In the genomic region with DNA sequence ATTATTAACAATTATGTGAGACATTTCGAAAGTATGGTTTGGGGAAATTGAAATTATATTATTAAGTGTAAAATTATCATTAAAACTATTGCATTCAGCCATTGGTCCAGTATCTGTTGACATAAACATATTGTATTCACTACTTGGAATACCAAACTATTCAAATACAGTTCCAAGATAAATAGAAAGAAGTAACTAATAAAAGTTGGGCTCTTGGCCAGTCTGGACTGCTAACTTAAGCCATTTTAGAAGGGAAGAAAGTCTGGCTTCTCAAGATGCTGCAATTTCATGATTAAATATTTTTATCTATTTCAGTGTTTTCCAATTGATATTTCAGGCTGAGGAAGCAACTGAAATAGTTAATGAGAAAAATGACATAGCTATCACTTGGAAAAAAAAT, we compare ENCODE assay signal across 16 cellular contexts.
"Had no signal": no experiment of that assay in that cellular context is flagged by ENCODE, and none has a peak within 500 bp of the region (broad histone marks: within the 10 kb centered on the region; RNA-seq: fewer than 3 reads in every experiment).

No MANE protein-coding gene starts in this region.

- H3K9me3 ChIP-seq: adrenal gland, colonic mucosa, esophagus squamous epithelium, prostate gland, transverse colon had no signal

- H3K36me3 ChIP-seq: adrenal gland, colonic mucosa, esophagus squamous epithelium, prostate gland, transverse colon had no signal

- DNase-seq: activated CD4-positive, alpha-beta T cell treated with anti-CD3 and anti-CD28 coated beads, Interleukin-2, amount 50 U/mL, for 48 hours; activated gamma-delta T cell; adrenal gland; central memory CD4-positive, alpha-beta T cell; colonic mucosa; effector CD4-positive, alpha-beta T cell; esophagus squamous epithelium; mesenchymal stem cell; naive thymus-derived CD8-positive, alpha-beta T cell; right cardiac atrium; transverse colon had no signal

- H3K4me3 Mint-ChIP-seq: activated naive CD4-positive, alpha-beta T cell treated with anti-CD3 and anti-CD28 coated beads, Interleukin-2, amount 50 U/mL, for 24 hours; brain; naive thymus-derived CD8-positive, alpha-beta T cell; stimulated activated naive CD8-positive, alpha-beta T cell treated with anti-CD3 and anti-CD28 coated beads, Interleukin-15, Interleukin-2, amounts not matched to agents 100 ng/mL and 50 ng/mL, for 24 hours had no signal

- H3K27ac Mint-ChIP-seq: activated naive CD4-positive, alpha-beta T cell treated with anti-CD3 and anti-CD28 coated beads, Interleukin-2, amount 50 U/mL, for 24 hours; naive thymus-derived CD8-positive, alpha-beta T cell; stimulated activated naive CD8-positive, alpha-beta T cell treated with anti-CD3 and anti-CD28 coated beads, Interleukin-15, Interleukin-2, amounts not matched to agents 100 ng/mL and 50 ng/mL, for 24 hours had no signal

- H3K27me3 ChIP-seq: adrenal gland, colonic mucosa, esophagus squamous epithelium, transverse colon had no signal

- H3K4me1 Mint-ChIP-seq: activated naive CD4-positive, alpha-beta T cell treated with anti-CD3 and anti-CD28 coated beads, Interleukin-2, amount 50 U/mL, for 24 hours; naive thymus-derived CD8-positive, alpha-beta T cell had no signal

- H3K9me3 Mint-ChIP-seq: activated naive CD4-positive, alpha-beta T cell treated with anti-CD3 and anti-CD28 coated beads, Interleukin-2, amount 50 U/mL, for 24 hours; brain; naive thymus-derived CD8-positive, alpha-beta T cell; stimulated activated naive CD8-positive, alpha-beta T cell treated with anti-CD3 and anti-CD28 coated beads, Interleukin-15, Interleukin-2, amounts not matched to agents 100 ng/mL and 50 ng/mL, for 24 hours had no signal

- H3K27ac ChIP-seq: adrenal gland, colonic mucosa, esophagus squamous epithelium, prostate gland, skin epidermis, transverse colon had no signal

- H3K27me3 Mint-ChIP-seq: activated naive CD4-positive, alpha-beta T cell treated with anti-CD3 and anti-CD28 coated beads, Interleukin-2, amount 50 U/mL, for 24 hours; brain; naive thymus-derived CD8-positive, alpha-beta T cell; stimulated activated naive CD8-positive, alpha-beta T cell treated with anti-CD3 and anti-CD28 coated beads, Interleukin-15, Interleukin-2, amounts not matched to agents 100 ng/mL and 50 ng/mL, for 24 hours had no signal

- H3K36me3 Mint-ChIP-seq: activated naive CD4-positive, alpha-beta T cell treated with anti-CD3 and anti-CD28 coated beads, Interleukin-2, amount 50 U/mL, for 24 hours; naive thymus-derived CD8-positive, alpha-beta T cell had no signal

- H3K4me3 ChIP-seq: adrenal gland, colonic mucosa, esophagus squamous epithelium, prostate gland, skin epidermis, transverse colon had no signal

- H3K4me1 ChIP-seq: colonic mucosa, prostate gland, transverse colon had no signal
